8 cellular contexts compared by ENCODE assay signal in the genomic region with DNA sequence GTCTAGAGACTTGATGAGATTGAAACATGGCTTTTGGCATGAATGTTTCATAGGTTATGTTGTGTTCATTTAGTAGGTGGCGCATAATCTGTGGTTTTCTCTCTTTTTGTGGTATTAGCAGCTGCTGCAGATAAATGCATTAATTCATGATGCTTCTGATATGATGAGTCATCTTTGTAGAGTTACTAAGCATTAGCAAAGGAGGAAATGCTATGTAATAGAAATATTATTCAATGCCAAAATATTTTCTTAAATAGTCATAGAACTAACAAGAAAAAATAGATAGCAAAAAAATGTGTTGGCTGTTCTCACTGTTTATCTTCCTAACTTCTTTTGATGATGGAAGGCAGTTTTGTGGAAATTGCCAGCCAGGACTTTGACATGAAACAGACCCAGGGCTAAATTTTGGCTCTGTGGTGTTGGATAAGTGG. TPM values are rescaled to one million over a fixed set of nuclear protein-coding genes. Genes with fewer than 3 reads are reported as not detected.
A peak's percentile ranks its signal among the peaks of the same experiment; 100 is the strongest.
DNase-seq lines count a peak whose midpoint lies in the region; ATAC-seq and TF ChIP-seq lines count a peak whose summit lies in the region.

No MANE protein-coding gene starts in this region.

- H3K27ac ChIP-seq in heart right ventricle: peak overlapping the region in 6 of 10 donors; percentile 24 to 53 (median 38)

- no peaks in the 10 kb centered on the region for H3K9me3 Mint-ChIP-seq in activated T-helper 17 cell treated with anti-CD3 and anti-CD28 coated beads, Interleukin-2, amount 50 U/mL, for 72 hours
- H3K9me3 Mint-ChIP-seq in type B pancreatic cell: peaks cover 6% of the 10 kb centered on the region

- ATAC-seq in heart right ventricle (peak in 2 of 8 donors; percentile 8 to 13), Right ventricle myocardium superior (ENCODE audit: poor library complexity) (no peak), GM21447 (IDR thresholded peaks at IDR 0.05; ENCODE audit: unreplicated experiment) (no peak), HG02588 (IDR thresholded peaks at IDR 0.05; ENCODE audit: unreplicated experiment) (no peak)
- no peak for ATAC-seq in activated T-helper 17 cell treated with anti-CD3 and anti-CD28 coated beads, Interleukin-2, amount 50 U/mL, for 72 hours (replicated peaks)

- no peaks in the 10 kb centered on the region for H3K9me3 ChIP-seq in heart right ventricle

- CTCF ChIA-PET in GM10248 (lab: Yijun Ruan, JAX): no interaction called here

- peaks cover 42% of the 10 kb centered on the region for H3K36me3 Mint-ChIP-seq in activated T-helper 17 cell treated with anti-CD3 and anti-CD28 coated beads, Interleukin-2, amount 50 U/mL, for 72 hours (ENCODE audit: low read depth)
- H3K36me3 Mint-ChIP-seq in type B pancreatic cell: peaks cover 8% of the 10 kb centered on the region

- peak overlapping the region; percentile 84 for H3K27ac Mint-ChIP-seq in activated T-helper 17 cell treated with anti-CD3 and anti-CD28 coated beads, Interleukin-2, amount 50 U/mL, for 72 hours
- H3K27ac Mint-ChIP-seq in type B pancreatic cell: peak overlapping the region; percentile 19

- POLR2A ChIA-PET in GM10248 (lab: Yijun Ruan, JAX): no interaction called here

- peaks cover 0 to 5% (median 0%) of the 10 kb centered on the region in 9 donors for H3K36me3 ChIP-seq in heart right ventricle

- peak overlapping the region in 5 of 10 donors; percentile 20 to 32 (median 25) for H3K4me3 ChIP-seq in heart right ventricle

- H3K4me1 ChIP-seq in heart right ventricle: peaks cover 0 to 43% (median 22%) of the 10 kb centered on the region in 9 donors

- peaks cover 0 to 8% (median 0%) of the 10 kb centered on the region in 7 donors for H3K27me3 ChIP-seq in heart right ventricle

- H3K27me3 Mint-ChIP-seq in activated T-helper 17 cell treated with anti-CD3 and anti-CD28 coated beads, Interleukin-2, amount 50 U/mL, for 72 hours: no peaks in the 10 kb centered on the region
- H3K27me3 Mint-ChIP-seq in type B pancreatic cell: no peaks in the 10 kb centered on the region

- H3K4me1 Mint-ChIP-seq in activated T-helper 17 cell treated with anti-CD3 and anti-CD28 coated beads, Interleukin-2, amount 50 U/mL, for 72 hours: peaks cover 20% of the 10 kb centered on the region
- H3K4me1 Mint-ChIP-seq in type B pancreatic cell (ENCODE audit: unreplicated experiment): peaks cover 3% of the 10 kb centered on the region

- intact Hi-C loops in heart right ventricle (cut with DNase I) (loop anchor here in 2 of 10 donors (10.0 kb wide), 1 partner anchor 309 kb away; no protein-coding TSS in a partner anchor), Right ventricle myocardium superior (cut with DNase I) (no loop called here)

- 49 to 65% methylated on average over 1 of the region's 1 CpG for WGBS in heart right ventricle, 2 donors

- peak overlapping the region; percentile 90 for H3K4me3 Mint-ChIP-seq in activated T-helper 17 cell treated with anti-CD3 and anti-CD28 coated beads, Interleukin-2, amount 50 U/mL, for 72 hours
- H3K4me3 Mint-ChIP-seq in type B pancreatic cell: peak overlapping the region; percentile 66

- DNase-seq in heart right ventricle: peak in 1 of 2 donors; percentile 5
- DNase-seq in Right ventricle myocardium superior: no peak
- DNase-seq in iris pigment epithelial cell (ENCODE audit: low read depth): peak; percentile 81
- no peak for DNase-seq in type B pancreatic cell (ENCODE audit: extremely low spot score, unreplicated experiment)
- DNase-seq in GM10248 (ENCODE audit: extremely low spot score): no peak

- TF ChIP-seq CTCF in heart right ventricle (IDR thresholded peaks at IDR 0.05) (no peak), type B pancreatic cell (conservative IDR thresholded peaks at IDR 0.05) (no peak), GM10248 (IDR thresholded peaks at IDR 0.05; ENCODE audit: control extremely low read depth, extremely low read depth, low read depth, missing control alignments) (no peak)

RNA-seq across cellular contexts. Expression of gene ZXDB, which starts 3.6 kb away (rescaled TPM):
- 1 to 10 TPM; 4.7 to 7.6 (median 6.4) TPM for total RNA-seq in heart right ventricle
- polyA plus RNA-seq in heart right ventricle: 1 to 10 TPM; 1.6 to 1.8 TPM
- 4.6 TPM for total RNA-seq in Right ventricle myocardium superior
- 1 to 10 TPM; 5.8 to 8.9 TPM for total RNA-seq in activated T-helper 17 cell treated with anti-CD3 and anti-CD28 coated beads, Interleukin-2, amount 50 U/mL, for 72 hours
- total RNA-seq in type B pancreatic cell (ENCODE audit: low replicate concordance): 7.1 and 10.1 TPM in 2 replicates
